15 cellular contexts compared by ENCODE assay signal in the genomic region with DNA sequence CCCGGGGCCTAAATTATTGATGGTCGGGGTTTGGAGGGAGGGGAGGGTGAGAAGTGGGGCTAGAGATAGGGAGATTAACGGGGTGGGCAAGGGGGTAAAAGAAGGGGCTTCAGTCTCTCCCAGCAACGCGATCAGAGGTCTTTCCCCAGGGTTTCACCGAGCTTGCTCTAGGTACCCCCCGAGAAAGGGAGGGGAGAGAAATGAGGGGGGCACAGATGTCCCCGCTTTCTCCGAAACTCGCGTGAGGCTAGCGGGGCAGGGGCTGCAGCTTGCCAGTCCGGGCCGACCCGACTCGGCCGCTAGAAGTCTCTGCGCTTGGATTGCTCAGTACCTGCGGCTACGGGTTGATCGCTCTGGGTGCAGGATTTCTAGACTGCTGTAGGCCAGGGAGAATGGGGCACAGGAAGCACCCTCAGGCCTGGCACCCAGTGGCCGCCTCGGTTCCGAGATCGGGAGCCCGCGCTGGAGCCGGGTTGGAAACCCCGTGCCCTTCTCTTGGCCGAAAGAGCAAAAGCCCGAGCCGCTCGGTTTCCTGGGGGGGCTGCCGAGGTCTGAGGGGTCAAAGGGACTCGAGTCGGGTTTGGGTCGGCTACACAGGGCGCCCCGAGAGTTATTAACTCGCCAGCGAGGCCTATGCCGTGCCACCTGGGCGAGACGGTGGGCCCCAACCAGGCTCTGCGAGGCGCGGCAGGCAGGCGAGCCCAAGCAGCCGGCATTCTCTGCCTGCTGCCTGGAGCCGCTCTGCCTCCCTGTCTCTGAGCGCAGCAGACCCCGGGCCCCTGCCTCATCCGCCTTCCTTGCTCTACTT. TPM values are rescaled to one million over a fixed set of nuclear protein-coding genes. Genes with fewer than 3 reads are reported as not detected.
A peak's percentile ranks its signal among the peaks of the same experiment; 100 is the strongest.
DNase-seq lines count a peak whose midpoint lies in the region; ATAC-seq, FAIRE-seq and TF ChIP-seq lines count a peak whose summit lies in the region.
"Had no signal": no experiment of that assay in that cellular context is flagged by ENCODE, and none has a peak within 500 bp of the region (broad histone marks: within the 10 kb centered on the region; RNA-seq: fewer than 3 reads in every experiment).

No MANE protein-coding gene starts in this region.

- H3K4me3 Mint-ChIP-seq in activated CD4-positive, alpha-beta T cell treated with anti-CD3 and anti-CD28 coated beads, Interleukin-2, amount 10 ng/mL, durations not matched to agents 24 days and 14 days, result no peak overlapping the region
- H3K4me3 Mint-ChIP-seq in T-cell, result peak overlapping the region in 2 of 3 donors; percentile 39 to 65
- H3K4me3 Mint-ChIP-seq in activated T-helper 2 cell treated with anti-CD3 and anti-CD28 coated beads, Interferon-gamma antibody, Interleukin-2, Interleukin-4, amounts not matched to agents 10 μg/mL and 5 μg/mL and 100 μg/mL, durations not matched to agents 14 hours and 24 hours and 36 hours (ENCODE audit: low read depth), result no peak overlapping the region

- no peaks in the 10 kb centered on the region for H3K36me3 ChIP-seq in iPS-18a (ENCODE audit: control insufficient read depth, low read depth, low read length)
- no peaks in the 10 kb centered on the region for H3K36me3 ChIP-seq in smooth muscle cell (ENCODE audit: low read depth)
- H3K36me3 ChIP-seq: upper lobe of right lung had no signal

- H3K27ac ChIP-seq in iPS-18a (ENCODE audit: low read length) (no peak overlapping the region), smooth muscle cell (ENCODE audit: low read depth) (no peak overlapping the region)
- H3K27ac ChIP-seq: upper lobe of right lung had no signal

- peak overlapping the region; percentile 5 for H3K4me3 ChIP-seq in iPS-18a (ENCODE audit: low read length)
- no peak overlapping the region for H3K4me3 ChIP-seq in smooth muscle cell
- H3K4me3 ChIP-seq: GM12878, upper lobe of right lung had no signal

- peaks cover 100% of the 10 kb centered on the region for H3K27me3 ChIP-seq in iPS-18a (ENCODE audit: control insufficient read depth, insufficient read depth, low read length)
- H3K27me3 ChIP-seq in smooth muscle cell (ENCODE audit: low read depth), result peaks cover 100% of the 10 kb centered on the region

- peaks cover 14% of the 10 kb centered on the region for H3K4me1 ChIP-seq in iPS-18a (ENCODE audit: control insufficient read depth, low read depth, low read length)
- peaks cover 30% of the 10 kb centered on the region for H3K4me1 ChIP-seq in smooth muscle cell (ENCODE audit: low read depth)

- H4K20me1 ChIP-seq in smooth muscle cell (ENCODE audit: low read depth), result peaks cover 6% of the 10 kb centered on the region

- peaks cover 81% of the 10 kb centered on the region for H3K27me3 Mint-ChIP-seq in activated CD4-positive, alpha-beta T cell treated with anti-CD3 and anti-CD28 coated beads, Interleukin-2, amount 10 ng/mL, durations not matched to agents 24 days and 14 days
- H3K27me3 Mint-ChIP-seq in T-cell, result peaks cover 65 to 85% of the 10 kb centered on the region in 2 donors
- H3K27me3 Mint-ChIP-seq in activated T-helper 2 cell treated with anti-CD3 and anti-CD28 coated beads, Interferon-gamma antibody, Interleukin-2, Interleukin-4, amounts not matched to agents 10 μg/mL and 5 μg/mL and 100 μg/mL, durations not matched to agents 14 hours and 24 hours and 36 hours (ENCODE audit: low read depth), result peaks cover 79% of the 10 kb centered on the region

- intact Hi-C loops in activated CD4-positive, alpha-beta T cell treated with anti-CD3 and anti-CD28 coated beads, Interleukin-2, amount 10 ng/mL, durations not matched to agents 24 days and 14 days (cut with micrococcal nuclease), result loop anchor here (5.0 kb wide), 1 partner anchor 36 kb away; no protein-coding TSS in a partner anchor
- intact Hi-C loops in activated T-helper 2 cell treated with anti-CD3 and anti-CD28 coated beads, Interferon-gamma antibody, Interleukin-2, Interleukin-4, amounts not matched to agents 10 μg/mL and 5 μg/mL and 100 μg/mL, durations not matched to agents 14 hours and 24 hours and 36 hours (cut with micrococcal nuclease), result loop anchor here (5.0 to 10.0 kb wide), 2 partner anchors 126 to 544 kb away; no protein-coding TSS in a partner anchor

- H3F3A ChIP-seq in smooth muscle cell (ENCODE audit: low read depth), result no peaks in the 10 kb centered on the region

- FAIRE-seq in GM19239 (lab: Jason Lieb, UNC), result no peak
- FAIRE-seq: GM12878, H54, small intestine had no signal

- peak overlapping the region; percentile 68 for H3K4me2 ChIP-seq in smooth muscle cell

- H3K9me3 ChIP-seq in iPS-18a (ENCODE audit: control insufficient read depth, low read depth, low read length) (no peaks in the 10 kb centered on the region), smooth muscle cell (replicated peaks; ENCODE audit: low read depth) (no peaks in the 10 kb centered on the region)
- H3K9me3 ChIP-seq: upper lobe of right lung had no signal

- ATAC-seq in T-cell (replicated peaks in 1 of 4) (no peak), GM21737 (IDR thresholded peaks at IDR 0.05; ENCODE audit: unreplicated experiment) (no peak)
- ATAC-seq: GM12878, upper lobe of right lung had no signal

- 3% methylated on average over 47 of the region's 53 CpGs for WGBS in smooth muscle cell (ENCODE audit: low lambda C conversion rate)

- no peaks in the 10 kb centered on the region for H3K9me3 Mint-ChIP-seq in activated CD4-positive, alpha-beta T cell treated with anti-CD3 and anti-CD28 coated beads, Interleukin-2, amount 10 ng/mL, durations not matched to agents 24 days and 14 days
- H3K9me3 Mint-ChIP-seq in T-cell, result no peaks in the 10 kb centered on the region
- no peaks in the 10 kb centered on the region for H3K9me3 Mint-ChIP-seq in activated T-helper 2 cell treated with anti-CD3 and anti-CD28 coated beads, Interferon-gamma antibody, Interleukin-2, Interleukin-4, amounts not matched to agents 10 μg/mL and 5 μg/mL and 100 μg/mL, durations not matched to agents 14 hours and 24 hours and 36 hours

- POLR2A ChIA-PET in T-cell (lab: Charles Lee), result no interaction called here

- no peak for TF ChIP-seq CTCF in smooth muscle cell (IDR thresholded peaks at IDR 0.05; ENCODE audit: borderline replicate concordance, insufficient read depth, poor library complexity, severe bottlenecking)

- peak overlapping the region; percentile 12 for H3K27ac Mint-ChIP-seq in activated CD4-positive, alpha-beta T cell treated with anti-CD3 and anti-CD28 coated beads, Interleukin-2, amount 10 ng/mL, durations not matched to agents 24 days and 14 days
- no peak overlapping the region for H3K27ac Mint-ChIP-seq in T-cell
- no peak overlapping the region for H3K27ac Mint-ChIP-seq in activated T-helper 2 cell treated with anti-CD3 and anti-CD28 coated beads, Interferon-gamma antibody, Interleukin-2, Interleukin-4, amounts not matched to agents 10 μg/mL and 5 μg/mL and 100 μg/mL, durations not matched to agents 14 hours and 24 hours and 36 hours

- DNase-seq in activated CD4-positive, alpha-beta T cell treated with anti-CD3 and anti-CD28 coated beads, Interleukin-2, amount 10 ng/mL, durations not matched to agents 24 days and 14 days, result no peak
- no peak for DNase-seq in activated CD4-positive, alpha-beta T cell treated with anti-CD3 and anti-CD28 coated beads for 4 hours
- DNase-seq in T-cell, result no peak
- no peak for DNase-seq in smooth muscle cell (lab: John Stamatoyannopoulos, UW; ENCODE audit: unreplicated experiment)
- no peak for DNase-seq in activated T-helper 2 cell treated with anti-CD3 and anti-CD28 coated beads, Interferon-gamma antibody, Interleukin-2, Interleukin-4, amounts not matched to agents 10 μg/mL and 5 μg/mL and 100 μg/mL, durations not matched to agents 14 hours and 24 hours and 36 hours (ENCODE audit: low spot score)
- DNase-seq in GM19239 (ENCODE audit: insufficient read length, low spot score), result no peak
- DNase-seq: MM.1S, NCI-H446 treated with DMSO at 0.1 percent for 48 hours, small intestine, upper lobe of right lung had no signal

- H3K9ac ChIP-seq in iPS-18a (ENCODE audit: low read length), result no peak overlapping the region
- no peak overlapping the region for H3K9ac ChIP-seq in smooth muscle cell (ENCODE audit: low read depth)

- peaks cover 13% of the 10 kb centered on the region for H3K4me1 Mint-ChIP-seq in activated CD4-positive, alpha-beta T cell treated with anti-CD3 and anti-CD28 coated beads, Interleukin-2, amount 10 ng/mL, durations not matched to agents 24 days and 14 days
- H3K4me1 Mint-ChIP-seq in T-cell, result peaks cover 37 to 44% (median 41%) of the 10 kb centered on the region in 3 donors
- peaks cover 7% of the 10 kb centered on the region for H3K4me1 Mint-ChIP-seq in activated T-helper 2 cell treated with anti-CD3 and anti-CD28 coated beads, Interferon-gamma antibody, Interleukin-2, Interleukin-4, amounts not matched to agents 10 μg/mL and 5 μg/mL and 100 μg/mL, durations not matched to agents 14 hours and 24 hours and 36 hours (ENCODE audit: low read depth)

- peaks cover 3% of the 10 kb centered on the region for H3K36me3 Mint-ChIP-seq in activated CD4-positive, alpha-beta T cell treated with anti-CD3 and anti-CD28 coated beads, Interleukin-2, amount 10 ng/mL, durations not matched to agents 24 days and 14 days (ENCODE audit: low read depth)
- H3K36me3 Mint-ChIP-seq in T-cell, result no peaks in the 10 kb centered on the region
- H3K36me3 Mint-ChIP-seq in activated T-helper 2 cell treated with anti-CD3 and anti-CD28 coated beads, Interferon-gamma antibody, Interleukin-2, Interleukin-4, amounts not matched to agents 10 μg/mL and 5 μg/mL and 100 μg/mL, durations not matched to agents 14 hours and 24 hours and 36 hours (ENCODE audit: low read depth), result peaks cover 4% of the 10 kb centered on the region

- H3K79me2 ChIP-seq in smooth muscle cell (ENCODE audit: low read depth), result no peaks in the 10 kb centered on the region

- no peak overlapping the region for H2AFZ ChIP-seq in smooth muscle cell (ENCODE audit: low read depth)

- CTCF ChIA-PET in T-cell (lab: Charles Lee), result no interaction called here

RNA-seq across cellular contexts. Expression of gene PAX2, which starts 3.1 kb away (rescaled TPM):
- 0.07 TPM in 1 of 2 replicates, not detected in the other for total RNA-seq in activated CD4-positive, alpha-beta T cell treated with anti-CD3 and anti-CD28 coated beads, Interleukin-2, amount 10 ng/mL, durations not matched to agents 24 days and 14 days
- total RNA-seq in T-cell (not detected), smooth muscle cell (not detected in 2 replicates)
- not detected in 2 replicates for polyA plus RNA-seq in smooth muscle cell
- total RNA-seq in activated T-helper 2 cell treated with anti-CD3 and anti-CD28 coated beads, Interferon-gamma antibody, Interleukin-2, Interleukin-4, amounts not matched to agents 10 μg/mL and 5 μg/mL and 100 μg/mL, durations not matched to agents 14 hours and 24 hours and 36 hours, result 0.18 and 0.30 TPM in 2 replicates
- total RNA-seq: GM12878, upper lobe of right lung had no signal
- polyA plus RNA-seq: esophagus, GM12878, small intestine had no signal

Comparison
In these comparisons a context has a peak if more than half of its experiments do, and no peak if none do; other contexts are left out.
1. H3K4me3 Mint-ChIP-seq: peak in T-cell (2 of 3); none in activated CD4-positive, alpha-beta T cell treated with anti-CD3 and anti-CD28 coated beads, Interleukin-2, amount 10 ng/mL, durations not matched to agents 24 days and 14 days (single experiment) and activated T-helper 2 cell treated with anti-CD3 and anti-CD28 coated beads, Interferon-gamma antibody, Interleukin-2, Interleukin-4, amounts not matched to agents 10 μg/mL and 5 μg/mL and 100 μg/mL, durations not matched to agents 14 hours and 24 hours and 36 hours (single experiment).